ENCODE assay signal across 11 cellular contexts in the genomic region with DNA sequence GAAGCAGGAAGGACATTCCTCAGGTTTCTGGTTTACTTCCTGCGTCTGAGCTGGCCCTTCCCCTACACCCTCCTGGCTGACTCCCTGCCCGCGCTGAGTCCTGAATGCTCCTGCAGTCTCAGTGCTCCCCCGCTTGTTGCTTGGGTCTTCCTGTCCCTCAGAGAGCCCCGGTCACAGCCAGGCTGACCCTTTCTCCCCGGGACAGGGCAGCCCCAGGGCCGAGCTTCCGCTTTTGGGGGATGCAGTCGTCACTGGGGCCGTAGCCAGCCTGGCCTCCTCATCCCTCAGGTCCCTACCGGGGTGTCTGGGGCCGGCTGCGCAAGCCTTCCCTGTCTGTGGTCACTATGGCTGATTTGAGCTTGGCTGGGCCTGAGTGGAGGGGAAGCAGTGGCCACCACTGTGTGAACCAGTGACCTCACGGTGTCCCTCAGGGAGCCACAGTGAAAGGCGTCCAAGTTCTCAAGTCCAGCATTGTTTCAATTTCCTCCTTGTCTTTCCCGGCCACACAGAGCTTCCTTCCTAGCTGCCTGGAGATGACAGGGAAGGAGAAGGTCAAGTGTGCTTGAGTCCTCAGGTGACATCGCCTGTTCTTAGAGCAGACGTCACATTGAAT. TPM values are rescaled to one million over a fixed set of nuclear protein-coding genes. Genes with fewer than 3 reads are reported as not detected.
DNase-seq lines count a peak whose midpoint lies in the region; ATAC-seq, FAIRE-seq and TF ChIP-seq lines count a peak whose summit lies in the region.
"Had no signal": no experiment of that assay in that cellular context is flagged by ENCODE, and none has a peak within 500 bp of the region (broad histone marks: within the 10 kb centered on the region; RNA-seq: fewer than 3 reads in every experiment).

No MANE protein-coding gene starts in this region.

- in situ Hi-C loops in HepG2 (cut with HindIII; ENCODE audit: extremely low pct_ligation_motif_present, low pct_unique_long_range_greater_than_20kb) (no loop called here), mammary epithelial cell (cut with MboI; ENCODE audit: low sequenced_read_pairs in 2 of 2) (no loop called here)

- H3K4me1 Mint-ChIP-seq in memory B cell = peaks cover 30% of the 10 kb centered on the region

- H3K36me3 ChIP-seq in liver (ENCODE audit: control insufficient read depth in 4 of 4, insufficient read depth in 3 of 4, low read depth in 1 of 4, low read length in 3 of 4) (no peaks in the 10 kb centered on the region), HepG2 (replicated peaks in 1 of 2; ENCODE audit: control insufficient read depth in 1 of 2, insufficient read depth in 2 of 2, low read length in 2 of 2) (no peaks in the 10 kb centered on the region), body of pancreas (replicated peaks in 1 of 2; ENCODE audit: insufficient read depth in 1 of 2, low read depth in 2 of 2) (no peaks in the 10 kb centered on the region), mammary epithelial cell (ENCODE audit: insufficient read depth, low read length) (no peaks in the 10 kb centered on the region)

- no peaks in the 10 kb centered on the region for H3K79me2 ChIP-seq in HepG2 (ENCODE audit: insufficient read depth, low read length)
- H3K79me2 ChIP-seq in mammary epithelial cell (ENCODE audit: insufficient read depth, low read length) = no peaks in the 10 kb centered on the region

- H3K4me2 ChIP-seq in HepG2 (ENCODE audit: low read depth, low read length) (no peak overlapping the region), mammary epithelial cell (ENCODE audit: insufficient read depth, low read depth, low read length) (no peak overlapping the region)

- H3K9me3 Mint-ChIP-seq in memory B cell = no peaks in the 10 kb centered on the region

- DNase-seq in HepG2 (ENCODE audit: low spot score) (no peak), body of pancreas (peak in 1 of 4 donors; percentile 13), memory B cell (ENCODE audit: low spot score in 2 of 2) (no peak), ureter (ENCODE audit: low spot score) (peak; percentile 40), epidermal melanocyte (ENCODE audit: insufficient read length, low spot score) (no peak), mammary epithelial cell (no peak)
- DNase-seq: GM23248, SHP77 had no signal

- dilution Hi-C loops in mammary epithelial cell (cut with HindIII; ENCODE audit: low sequenced_read_pairs) = no loop called here

- TF ChIP-seq POLR2A in HepG2 (IDR thresholded peaks at IDR 0.05; ENCODE audit: insufficient read depth in 1 of 2, low read depth in 2 of 2, low read length in 2 of 2) (no peak), body of pancreas (IDR thresholded peaks at IDR 0.05) (no peak)

- peaks cover 0 to 4% (median 4%) of the 10 kb centered on the region in 4 donors for H3K4me1 ChIP-seq in liver (ENCODE audit: control insufficient read depth in 4 of 4, insufficient read depth in 4 of 4, low read length in 3 of 4)
- H3K4me1 ChIP-seq in HepG2 (ENCODE audit: insufficient read depth, low read length) = peaks cover 21% of the 10 kb centered on the region
- no peaks in the 10 kb centered on the region for H3K4me1 ChIP-seq in body of pancreas
- no peaks in the 10 kb centered on the region for H3K4me1 ChIP-seq in mammary epithelial cell (ENCODE audit: insufficient read depth, low read length)

- ATAC-seq in HepG2 (no peak), body of pancreas (peak; percentile 68), memory B cell (ENCODE audit: low read depth) (no peak), HG03045 (IDR thresholded peaks at IDR 0.05; ENCODE audit: unreplicated experiment) (no peak)

- TF ChIP-seq RAD21 in liver (IDR thresholded peaks at IDR 0.05) (no peak), HepG2 (CRISPR knock-in tag; IDR thresholded peaks at IDR 0.05) (no peak)

- POLR2A ChIA-PET in HepG2 (lab: Yijun Ruan, JAX) = no interaction called here

- peak overlapping the region; percentile 70 for H3K27ac Mint-ChIP-seq in memory B cell

- H3K27ac ChIP-seq in liver (ENCODE audit: low read depth in 1 of 2, low read length in 2 of 2) (peak overlapping the region; percentile 13 to 70), HepG2 (ENCODE audit: extremely low read length, insufficient read depth, low read length) (no peak overlapping the region), body of pancreas (peak overlapping the region in 2 of 4 donors; percentile 30 to 61), mammary epithelial cell (ENCODE audit: insufficient read depth, low read depth, low read length) (no peak overlapping the region)
- H3K27ac ChIP-seq: GM23248 had no signal

- no peak for FAIRE-seq in HepG2 (lab: Jason Lieb, UNC)
- FAIRE-seq: bronchial epithelial cell had no signal

- H3K4me3 ChIP-seq in liver (ENCODE audit: low read depth in 1 of 3, low read length in 3 of 3) (no peak overlapping the region), HepG2 (replicated peaks in 1 of 3; ENCODE audit: insufficient read depth in 1 of 3, low read depth in 2 of 3, low read length in 3 of 3) (no peak overlapping the region), body of pancreas (no peak overlapping the region), mammary epithelial cell (replicated peaks in 1 of 3; ENCODE audit: insufficient read depth in 1 of 3, low read depth in 2 of 3, low read length in 3 of 3) (no peak overlapping the region)
- H3K4me3 ChIP-seq: GM23248 had no signal

- H4K20me1 ChIP-seq in HepG2 (ENCODE audit: insufficient read depth, low read length) = no peaks in the 10 kb centered on the region
- no peaks in the 10 kb centered on the region for H4K20me1 ChIP-seq in mammary epithelial cell (ENCODE audit: insufficient read depth, low read length)

- H3K27me3 Mint-ChIP-seq in memory B cell = no peaks in the 10 kb centered on the region

- WGBS in liver = 61% methylated on average over 18 of the region's 18 CpGs
- WGBS in HepG2 (ENCODE audit: low lambda C conversion rate) = 71% methylated on average over 13 of the region's 18 CpGs
- 48 to 62% methylated on average over 6 to 18 of the region's 18 CpGs for WGBS in body of pancreas, 2 donors
- WGBS in mammary epithelial cell (ENCODE audit: low coverage, missing lambda C conversion rate) = 64% methylated on average over 16 of the region's 18 CpGs

- H3K9me3 ChIP-seq in liver (ENCODE audit: control insufficient read depth in 4 of 4, low read length in 3 of 4) (peaks cover 0 to under 1% (median 0%) of the 10 kb centered on the region in 4 donors), HepG2 (ENCODE audit: low read length) (no peaks in the 10 kb centered on the region), body of pancreas (no peaks in the 10 kb centered on the region), mammary epithelial cell (replicated peaks; ENCODE audit: insufficient read depth, low read length) (peaks cover 21% of the 10 kb centered on the region)

- intact Hi-C loops in HepG2 (cut with micrococcal nuclease; ENCODE audit: unreplicated experiment) (no loop called here), body of pancreas (cut with DNase I) (no loop called here), mammary epithelial cell (cut with micrococcal nuclease) (no loop called here)

- peak overlapping the region; percentile 3 for H3K4me3 Mint-ChIP-seq in memory B cell

- TF ChIP-seq EP300 in HepG2 (IDR thresholded peaks at IDR 0.05; ENCODE audit: low read depth in 2 of 2, low read length in 2 of 2) (no peak), HepG2 (CRISPR knock-in tag; IDR thresholded peaks at IDR 0.05; ENCODE audit: borderline replicate concordance) (no peak)

- H3K27me3 ChIP-seq in liver (ENCODE audit: control insufficient read depth in 4 of 4, insufficient read depth in 4 of 4, low read length in 3 of 4) (no peaks in the 10 kb centered on the region), HepG2 (ENCODE audit: control insufficient read depth in 1 of 2, insufficient read depth in 2 of 2, low read length in 2 of 2) (no peaks in the 10 kb centered on the region), body of pancreas (no peaks in the 10 kb centered on the region), mammary epithelial cell (ENCODE audit: insufficient read depth, low read length) (no peaks in the 10 kb centered on the region)

- no peak overlapping the region for H2AFZ ChIP-seq in HepG2 (ENCODE audit: low read length)
- no peak overlapping the region for H2AFZ ChIP-seq in mammary epithelial cell (ENCODE audit: low read depth, low read length)
- H2AFZ ChIP-seq: GM23248 had no signal

- TF ChIP-seq CTCF in liver (IDR thresholded peaks at IDR 0.05; ENCODE audit: low read depth, low read length, missing input control) (no peak), HepG2 (CRISPR knock-in tag; IDR thresholded peaks at IDR 0.05) (no peak), body of pancreas (IDR thresholded peaks at IDR 0.05) (no peak), mammary epithelial cell (conservative IDR thresholded peaks at IDR 0.05 in 1 of 2, IDR thresholded peaks at IDR 0.05 in 1 of 2; ENCODE audit: extremely low read depth in 1 of 2, insufficient read depth in 1 of 2, low read depth in 1 of 2, low read length in 2 of 2) (no peak)

- no TSS peak for BruUV-seq in HepG2 (replicated peaks; lab: Mats Ljungman, UMichigan)
- no TSS peak for BruUV-seq in mammary epithelial cell (replicated peaks; lab: Mats Ljungman, UMichigan)

- CTCF ChIA-PET in HepG2 (lab: Yijun Ruan, JAX; ENCODE audit: low intra/inter-chr PET ratio, low total read pairs) = no interaction called here
- CTCF ChIA-PET in mammary epithelial cell (lab: Charles Lee; ENCODE audit: low non-redundant PET) = no interaction called here

- H3K9ac ChIP-seq in liver (ENCODE audit: low read depth in 1 of 2, low read length in 2 of 2) (no peak overlapping the region), HepG2 (ENCODE audit: insufficient read depth, low read depth, low read length) (no peak overlapping the region), mammary epithelial cell (ENCODE audit: insufficient read depth, low read length) (no peak overlapping the region)
- H3K9ac ChIP-seq: GM23248 had no signal

- peaks cover 28% of the 10 kb centered on the region for H3K36me3 Mint-ChIP-seq in memory B cell

RNA-seq across cellular contexts. Expression of gene ASMTL, which starts 34.1 kb away (rescaled TPM):
- total RNA-seq in liver (10 to 100 TPM; 10.3 to 11.7 TPM), HepG2 (2016; rRNA removed; fragmentation: Illumina TruSeq; extraction: Trizol) (5.6 and 6.3 TPM in 2 replicates), body of pancreas (10 to 100 TPM; 16.5 to 18.9 TPM), ureter (32.5 TPM), mammary epithelial cell (10 to 100 TPM in 1 of 2 donors, 1 to 10 TPM in 1; 9.1 to 13.7 TPM)
- polyA plus RNA-seq in liver (10 to 100 TPM; 11.5 to 18.9 TPM), HepG2 (2011; rRNA removed) (16.3 and 16.4 TPM in 2 replicates), mammary epithelial cell (10.9 TPM)
- total RNA-seq in HepG2 (2016; cell fraction: cytosol; rRNA removed; fragmentation: Illumina TruSeq; extraction: Trizol; ENCODE audit: low read depth) = 1.3 and 1.9 TPM in 2 replicates
- 5.5 and 6.1 TPM in 2 replicates for total RNA-seq in HepG2 (2016; cell fraction: insoluble cytoplasmic fraction; rRNA removed; fragmentation: Illumina TruSeq; extraction: Trizol)
- total RNA-seq in HepG2 (2016; cell fraction: membrane; rRNA removed; fragmentation: Illumina TruSeq; extraction: Trizol) = 2.5 and 2.6 TPM in 2 replicates
- 4.9 and 6.4 TPM in 2 replicates for total RNA-seq in HepG2 (2016; cell fraction: nucleus; rRNA removed; fragmentation: Illumina TruSeq; extraction: Trizol)
- polyA plus RNA-seq in HepG2 (2011; cell fraction: cytosol; rRNA removed) = 10.6 and 17.6 TPM in 2 replicates
- polyA plus RNA-seq in HepG2 (2011; cell fraction: nucleus; rRNA removed) = 20.1 and 27.5 TPM in 2 replicates
- 11.5 and 12.3 TPM in 2 replicates for polyA plus RNA-seq in HepG2 (2012)
- polyA plus RNA-seq in HepG2 (2016; cell fraction: cytosol; fragmentation: Illumina TruSeq; extraction: Trizol; ENCODE audit: low read depth) = 1.6 and 2.0 TPM in 2 replicates
- polyA plus RNA-seq in HepG2 (2016; cell fraction: insoluble cytoplasmic fraction; fragmentation: Illumina TruSeq; extraction: Trizol; ENCODE audit: low read depth) = 10.7 and 11.3 TPM in 2 replicates
- 2.3 and 2.4 TPM in 2 replicates for polyA plus RNA-seq in HepG2 (2016; cell fraction: membrane; fragmentation: Illumina TruSeq; extraction: Trizol; ENCODE audit: low read depth)
- polyA plus RNA-seq in HepG2 (2016; cell fraction: nucleus; fragmentation: Illumina TruSeq; extraction: Trizol; ENCODE audit: insufficient read depth, low read depth) = 11.5 and 12.7 TPM in 2 replicates
- polyA minus RNA-seq in HepG2 (2011; rRNA and poly(A)+ RNA removed; ENCODE audit: low replicate concordance) = 9.3 and 19.0 TPM in 2 replicates
- polyA minus RNA-seq in HepG2 (2011; cell fraction: cytosol; rRNA and poly(A)+ RNA removed) = 10.4 and 11.7 TPM in 2 replicates
- 8.6 and 12.7 TPM in 2 replicates for polyA minus RNA-seq in HepG2 (2011; cell fraction: nucleus; rRNA and poly(A)+ RNA removed)
- polyA minus RNA-seq in mammary epithelial cell = 9.4 TPM

RNA-seq across cellular contexts. Expression of gene P2RY8, which starts 50.1 kb away (rescaled TPM):
- 1 to 10 TPM in 1 of 2 donors, under 1 TPM in 1; 0.59 to 4.4 TPM for total RNA-seq in liver
- polyA plus RNA-seq in liver = under 1 TPM; 0.24 to 0.59 TPM
- 0.66 and 1.0 TPM in 2 replicates for total RNA-seq in HepG2 (2016; rRNA removed; fragmentation: Illumina TruSeq; extraction: Trizol)
- 0.09 and 0.10 TPM in 2 replicates for total RNA-seq in HepG2 (2016; cell fraction: cytosol; rRNA removed; fragmentation: Illumina TruSeq; extraction: Trizol; ENCODE audit: low read depth)
- 0.68 and 1.1 TPM in 2 replicates for total RNA-seq in HepG2 (2016; cell fraction: insoluble cytoplasmic fraction; rRNA removed; fragmentation: Illumina TruSeq; extraction: Trizol)
- 0.31 and 0.34 TPM in 2 replicates for total RNA-seq in HepG2 (2016; cell fraction: membrane; rRNA removed; fragmentation: Illumina TruSeq; extraction: Trizol)
- total RNA-seq in HepG2 (2016; cell fraction: nucleus; rRNA removed; fragmentation: Illumina TruSeq; extraction: Trizol) = 1.0 and 1.6 TPM in 2 replicates
- polyA plus RNA-seq in HepG2 (2011; rRNA removed) = 1.3 and 3.1 TPM in 2 replicates
- polyA plus RNA-seq in HepG2 (2011; cell fraction: cytosol; rRNA removed) = 2.0 and 2.3 TPM in 2 replicates
- polyA plus RNA-seq in HepG2 (2011; cell fraction: nucleus; rRNA removed) = 1.5 and 1.8 TPM in 2 replicates
- 2.1 and 2.4 TPM in 2 replicates for polyA plus RNA-seq in HepG2 (2012)
- 0.08 and 0.09 TPM in 2 replicates for polyA plus RNA-seq in HepG2 (2016; cell fraction: cytosol; fragmentation: Illumina TruSeq; extraction: Trizol; ENCODE audit: low read depth)
- polyA plus RNA-seq in HepG2 (2016; cell fraction: insoluble cytoplasmic fraction; fragmentation: Illumina TruSeq; extraction: Trizol; ENCODE audit: low read depth) = 0.65 and 0.91 TPM in 2 replicates
- polyA plus RNA-seq in HepG2 (2016; cell fraction: membrane; fragmentation: Illumina TruSeq; extraction: Trizol; ENCODE audit: low read depth) = 0.16 and 0.28 TPM in 2 replicates
- 2.0 and 2.3 TPM in 2 replicates for polyA plus RNA-seq in HepG2 (2016; cell fraction: nucleus; fragmentation: Illumina TruSeq; extraction: Trizol; ENCODE audit: insufficient read depth, low read depth)
- polyA minus RNA-seq in HepG2 (2011; rRNA and poly(A)+ RNA removed; ENCODE audit: low replicate concordance) = 0.09 and 7.8 TPM in 2 replicates
- polyA minus RNA-seq in HepG2 (2011; cell fraction: cytosol; rRNA and poly(A)+ RNA removed) = 2.4 and 2.6 TPM in 2 replicates
- polyA minus RNA-seq in HepG2 (2011; cell fraction: nucleus; rRNA and poly(A)+ RNA removed) = 1.4 and 2.2 TPM in 2 replicates
- total RNA-seq in body of pancreas = under 1 TPM; 0.66 to 0.78 TPM
- 3.4 TPM for total RNA-seq in ureter
- not detected for total RNA-seq in mammary epithelial cell
- polyA plus RNA-seq in mammary epithelial cell = not detected
- polyA minus RNA-seq in mammary epithelial cell = not detected
- total RNA-seq: bronchial epithelial cell, GM23248 had no signal
- polyA plus RNA-seq: GM23248 had no signal

Comparison
In these comparisons a context has a peak if more than half of its experiments do, and no peak if none do; other contexts are left out.
1. H3K27ac ChIP-seq: peak in liver (2 of 2); none in HepG2 (single experiment) and mammary epithelial cell (single experiment).